ENCODE assay signal across 10 cellular contexts in genomic region chr17:33751702-33752065, GRCh38.
DNase-seq lines count a peak whose midpoint lies in the region; ATAC-seq and TF ChIP-seq lines count a peak whose summit lies in the region.
"Had no signal": no experiment of that assay in that cellular context is flagged by ENCODE, and none has a peak within 500 bp of the region (broad histone marks: within the 10 kb centered on the region; RNA-seq: fewer than 3 reads in every experiment).

No MANE protein-coding gene starts in this region.

- no peak for TF ChIP-seq CTCF in PC-3 (conservative IDR thresholded peaks at IDR 0.05; ENCODE audit: low read depth, low read length)
- TF ChIP-seq CTCF in fibroblast of pulmonary artery (IDR thresholded peaks at IDR 0.05; ENCODE audit: low read length, missing control alignments) = no peak
- TF ChIP-seq CTCF in progenitor cell of endocrine pancreas (IDR thresholded peaks at IDR 0.05; ENCODE audit: unreplicated experiment) = no peak

- CTCF ChIA-PET in activated CD8-positive, alpha-beta memory T cell treated with anti-CD3 and anti-CD28 coated beads, Interleukin-2, amount 10 ng/mL, durations not matched to agents 7 days and 5 days (lab: Charles Lee) = interaction anchor here (0.6 to 2.1 kb wide), 6 partner anchors 26 to 231 kb away, joined by 3 to 10 read pairs (median 6); no protein-coding TSS in a partner anchor
- CTCF ChIA-PET in PC-3 (lab: Charles Lee) = interaction anchor here (1.1 kb wide), 1 partner anchor 842 kb away, joined by 3 read pairs; no protein-coding TSS in a partner anchor

- no peaks in the 10 kb centered on the region for H3K9me3 ChIP-seq in PC-3 (ENCODE audit: low read length)

- peak overlapping the region; percentile 86 for H3K4me2 ChIP-seq in PC-3 (ENCODE audit: low read length)

- no peak overlapping the region for H3K27ac ChIP-seq in PC-3 (ENCODE audit: low read length)

- H4K20me1 ChIP-seq in PC-3 (ENCODE audit: low read length) = no peaks in the 10 kb centered on the region

- H3K27ac Mint-ChIP-seq in activated CD8-positive, alpha-beta memory T cell treated with anti-CD3 and anti-CD28 coated beads, Interleukin-2, amount 10 ng/mL, durations not matched to agents 7 days and 5 days = no peak overlapping the region
- peak overlapping the region; percentile 42 for H3K27ac Mint-ChIP-seq in progenitor cell of endocrine pancreas

- H3K27me3 Mint-ChIP-seq in activated CD8-positive, alpha-beta memory T cell treated with anti-CD3 and anti-CD28 coated beads, Interleukin-2, amount 10 ng/mL, durations not matched to agents 7 days and 5 days = peaks cover 22% of the 10 kb centered on the region
- peaks cover 29% of the 10 kb centered on the region for H3K27me3 Mint-ChIP-seq in progenitor cell of endocrine pancreas

- H3K79me2 ChIP-seq in PC-3 (ENCODE audit: low read length) = no peaks in the 10 kb centered on the region

- intact Hi-C loops in PC-3 (cut with micrococcal nuclease) = loop anchor here (10.0 kb wide), 1 partner anchor 1287 kb away; no protein-coding TSS in a partner anchor

- H2AFZ ChIP-seq in PC-3 (ENCODE audit: low read length) = peak overlapping the region; percentile 77

- H3K4me3 Mint-ChIP-seq in activated CD8-positive, alpha-beta memory T cell treated with anti-CD3 and anti-CD28 coated beads, Interleukin-2, amount 10 ng/mL, durations not matched to agents 7 days and 5 days = peak overlapping the region; percentile 38
- no peak overlapping the region for H3K4me3 Mint-ChIP-seq in progenitor cell of endocrine pancreas (ENCODE audit: low read depth)

- no peaks in the 10 kb centered on the region for H3K36me3 Mint-ChIP-seq in activated CD8-positive, alpha-beta memory T cell treated with anti-CD3 and anti-CD28 coated beads, Interleukin-2, amount 10 ng/mL, durations not matched to agents 7 days and 5 days
- H3K36me3 Mint-ChIP-seq in progenitor cell of endocrine pancreas (ENCODE audit: insufficient read depth) = no peaks in the 10 kb centered on the region

- no peak overlapping the region for H3K9ac ChIP-seq in PC-3 (ENCODE audit: low read length)

- no peaks in the 10 kb centered on the region for H3K36me3 ChIP-seq in PC-3 (ENCODE audit: low read depth, low read length)

- H3K4me1 Mint-ChIP-seq in activated CD8-positive, alpha-beta memory T cell treated with anti-CD3 and anti-CD28 coated beads, Interleukin-2, amount 10 ng/mL, durations not matched to agents 7 days and 5 days = peaks cover 8% of the 10 kb centered on the region
- H3K4me1 Mint-ChIP-seq in progenitor cell of endocrine pancreas (ENCODE audit: low read depth) = peaks cover 7% of the 10 kb centered on the region

- H3K4me3 ChIP-seq in PC-3 (ENCODE audit: low read length) (peak overlapping the region; percentile 61), fibroblast of pulmonary artery (replicated peaks; ENCODE audit: low read depth, low read length) (peak overlapping the region; percentile 38)

- ATAC-seq in activated CD8-positive, alpha-beta memory T cell treated with anti-CD3 and anti-CD28 coated beads, Interleukin-2, amount 10 ng/mL, durations not matched to agents 7 days and 5 days = no peak
- no peak for ATAC-seq in PC-3
- ATAC-seq: activated CD4-positive, CD25-positive, alpha-beta regulatory T cell treated with anti-CD3 and anti-CD28 coated beads, Interleukin-2, amount 50 U/mL, for 24 hours had no signal

- no TSS peak for BruUV-seq in PC-3 (replicated peaks; lab: Mats Ljungman, UMichigan)

- H3F3A ChIP-seq in PC-3 (ENCODE audit: low read length, unreplicated experiment) = no peaks in the 10 kb centered on the region

- H3K27me3 ChIP-seq in PC-3 (ENCODE audit: low read length) = no peaks in the 10 kb centered on the region

- H3K9me3 Mint-ChIP-seq in activated CD8-positive, alpha-beta memory T cell treated with anti-CD3 and anti-CD28 coated beads, Interleukin-2, amount 10 ng/mL, durations not matched to agents 7 days and 5 days (ENCODE audit: low read depth) = no peaks in the 10 kb centered on the region
- peaks cover 5% of the 10 kb centered on the region for H3K9me3 Mint-ChIP-seq in progenitor cell of endocrine pancreas (ENCODE audit: low read depth)

- DNase-seq in activated CD8-positive, alpha-beta memory T cell treated with anti-CD3 and anti-CD28 coated beads, Interleukin-2, amount 10 ng/mL, durations not matched to agents 7 days and 5 days = no peak
- DNase-seq in activated CD8-positive, alpha-beta memory T cell treated with anti-CD3 and anti-CD28 coated beads, Interleukin-2, amount 50 U/mL, for 48 hours = no peak
- no peak for DNase-seq in PC-3
- no peak for DNase-seq in fibroblast of pulmonary artery (ENCODE audit: low read depth)
- DNase-seq in progenitor cell of endocrine pancreas (ENCODE audit: low spot score, unreplicated experiment) = no peak
- DNase-seq in GM19238 (ENCODE audit: insufficient read length, low spot score) = no peak
- no peak for DNase-seq in NOMO-1 (lab: John Stamatoyannopoulos, UW; ENCODE audit: unreplicated experiment in 2 of 2)
- DNase-seq in C1 segment of cervical spinal cord (lab: John Stamatoyannopoulos, UW) = no peak
- DNase-seq: NCI-H187 treated with DMSO at 0.1 percent for 48 hours had no signal

- H3K9me2 ChIP-seq in PC-3 (replicated peaks; ENCODE audit: low read length) = no peaks in the 10 kb centered on the region

- peaks cover 4% of the 10 kb centered on the region; the same call in 1 of the 2 replicates for H3K4me1 ChIP-seq in PC-3 (ENCODE audit: insufficient read depth, low read length)

- POLR2A ChIA-PET in PC-3 (lab: Charles Lee; ENCODE audit: unreplicated experiment) = no interaction called here
